ENCODE assay signal across 16 cellular contexts in the genomic region with DNA sequence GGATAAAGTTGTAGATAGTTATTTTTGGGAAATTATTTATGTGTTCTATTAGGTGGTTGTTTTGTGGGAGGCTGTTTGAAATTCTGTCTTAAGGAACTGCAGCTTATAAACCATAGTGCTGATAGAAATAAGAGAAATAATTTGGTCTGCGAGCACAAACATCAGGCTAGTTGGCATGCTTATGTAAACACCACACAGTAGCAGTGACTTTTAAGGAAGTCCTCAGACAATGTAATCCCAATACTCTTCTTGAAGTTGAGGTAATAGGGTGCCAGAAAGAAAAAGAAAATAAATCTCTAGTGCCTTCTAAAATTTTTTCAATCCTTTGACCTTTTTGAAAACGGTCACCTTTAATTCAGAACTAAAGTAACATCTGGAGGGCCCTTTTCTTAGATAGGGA.
"Had no signal": no experiment of that assay in that cellular context is flagged by ENCODE, and none has a peak within 500 bp of the region (broad histone marks: within the 10 kb centered on the region; RNA-seq: fewer than 3 reads in every experiment).

No MANE protein-coding gene starts in this region.

- H3K4me1 ChIP-seq: testis had no signal

- H3K4me3 ChIP-seq: hepatocyte, lower lobe of right lung, right atrium auricular region, testis had no signal

- ATAC-seq: natural killer cell treated with Interleukin-12 subunit alpha and Interleukin-12 subunit beta and Interleukin-15 and Interleukin-18, amount 100 ng/mL, for 72 hours had no signal

- H3K27ac ChIP-seq: hepatocyte, lower lobe of right lung, right atrium auricular region, testis had no signal

- H3K36me3 ChIP-seq: lower lobe of right lung, right atrium auricular region had no signal

- H3K9me3 ChIP-seq: lower lobe of right lung, right atrium auricular region, SK-N-SH, testis had no signal

- DNase-seq: activated CD4-positive, alpha-beta T cell treated with anti-CD3 and anti-CD28 coated beads, Interleukin-2, amount 50 U/mL, for 1 hour; activated CD8-positive, alpha-beta memory T cell treated with anti-CD3 and anti-CD28 coated beads, Interleukin-2, amount 50 U/mL, for 4 hours; activated effector memory CD4-positive, alpha-beta T cell treated with Interleukin-2 at 50 U/mL for 16 hours; activated naive CD4-positive, alpha-beta T cell treated with anti-CD3 and anti-CD28 coated beads, Interleukin-2, amount 50 U/mL, for 16 hours; activated T-cell treated with anti-CD3 and anti-CD28 coated beads, Interleukin-2, amount 50 U/mL, for 48 hours; aorta; effector CD8-positive, alpha-beta T cell; lower lobe of right lung; nucleus accumbens; SK-N-SH; T-helper 1 cell; T1000; testis had no signal

- H3K27me3 ChIP-seq: hepatocyte, right atrium auricular region, testis had no signal

- H3K9ac ChIP-seq: SK-N-SH had no signal
